In genomic region chr13:41196011-41196410, GRCh38 we compare ENCODE assay signal across 25 cellular contexts. TPM values are rescaled to one million over a fixed set of nuclear protein-coding genes. Genes with fewer than 3 reads are reported as not detected.
A peak's percentile ranks its signal among the peaks of the same experiment; 100 is the strongest.
DNase-seq lines count a peak whose midpoint lies in the region; ATAC-seq and TF ChIP-seq lines count a peak whose summit lies in the region.
"Had no signal": no experiment of that assay in that cellular context is flagged by ENCODE, and none has a peak within 500 bp of the region (broad histone marks: within the 10 kb centered on the region; RNA-seq: fewer than 3 reads in every experiment).

No MANE protein-coding gene starts in this region.

- ATAC-seq in WTC11 = no peak
- no peak for ATAC-seq in activated CD8-positive, alpha-beta T cell treated with anti-CD3 and anti-CD28 coated beads, Interleukin-2, amount 10 ng/mL, durations not matched to agents 7 days and 5 days
- ATAC-seq: A549; CD8-positive, alpha-beta T cell; GM12878; HCT116 had no signal

- H3K79me2 ChIP-seq in ACC112 (ENCODE audit: control insufficient read depth, insufficient read depth, low read length, unreplicated experiment) = peaks cover 8% of the 10 kb centered on the region
- peaks cover 9% of the 10 kb centered on the region for H3K79me2 ChIP-seq in osteoblast (ENCODE audit: insufficient read depth, low read length)

- H3K4me3 Mint-ChIP-seq in HFFc6 (peak overlapping the region; percentile 68), WTC11 (0 out of 2 replicates have a peak overlapping the region, but pooled peaks have one; percentile 2), osteocyte (ENCODE audit: unreplicated experiment) (no peak overlapping the region)
- no peak overlapping the region for H3K4me3 Mint-ChIP-seq in activated CD8-positive, alpha-beta T cell treated with anti-CD3 and anti-CD28 coated beads, Interleukin-2, amount 10 ng/mL, durations not matched to agents 7 days and 5 days
- H3K4me3 Mint-ChIP-seq: CD8-positive, alpha-beta T cell had no signal

- H4K20me1 ChIP-seq in osteoblast (ENCODE audit: insufficient read depth, low read length) = no peaks in the 10 kb centered on the region

- POLR2A ChIA-PET in WTC11 (lab: Charles Lee) = no interaction called here
- POLR2A ChIA-PET in activated CD8-positive, alpha-beta T cell treated with anti-CD3 and anti-CD28 coated beads, Interleukin-2, amount 10 ng/mL, durations not matched to agents 7 days and 5 days (lab: Charles Lee) = no interaction called here

- no peaks in the 10 kb centered on the region for H3K9me3 ChIP-seq in osteoblast (ENCODE audit: low read depth, low read length)
- H3K9me3 ChIP-seq: A549, SJSA1 had no signal

- peak overlapping the region; percentile 30; the same call in 1 of the 2 replicates for H3K27ac Mint-ChIP-seq in HFFc6
- H3K27ac Mint-ChIP-seq in WTC11 = no peak overlapping the region
- no peak overlapping the region for H3K27ac Mint-ChIP-seq in activated CD8-positive, alpha-beta T cell treated with anti-CD3 and anti-CD28 coated beads, Interleukin-2, amount 10 ng/mL, durations not matched to agents 7 days and 5 days
- H3K27ac Mint-ChIP-seq in osteocyte (ENCODE audit: unreplicated experiment) = no peak overlapping the region
- H3K27ac Mint-ChIP-seq: CD8-positive, alpha-beta T cell had no signal

- peaks cover 32% of the 10 kb centered on the region for H3K4me1 Mint-ChIP-seq in HFFc6 (ENCODE audit: low read depth)
- H3K4me1 Mint-ChIP-seq in WTC11 = peaks cover 23% of the 10 kb centered on the region
- H3K4me1 Mint-ChIP-seq in activated CD8-positive, alpha-beta T cell treated with anti-CD3 and anti-CD28 coated beads, Interleukin-2, amount 10 ng/mL, durations not matched to agents 7 days and 5 days (ENCODE audit: low read depth) = peaks cover 32% of the 10 kb centered on the region
- peaks cover 22% of the 10 kb centered on the region for H3K4me1 Mint-ChIP-seq in osteocyte (ENCODE audit: unreplicated experiment)

- H3K36me3 ChIP-seq in ACC112 (ENCODE audit: insufficient read depth, low read length) (no peaks in the 10 kb centered on the region), osteoblast (ENCODE audit: insufficient read depth, low read length) (no peaks in the 10 kb centered on the region)

- no peak for DNase-seq in HFFc6
- DNase-seq in WTC11 (ENCODE audit: low spot score) = no peak
- DNase-seq in osteoblast (ENCODE audit: insufficient read length, low spot score, missing footprints) = peak; percentile 30
- DNase-seq in activated CD8-positive, alpha-beta T cell treated with anti-CD3 and anti-CD28 coated beads, Interleukin-2, amount 10 ng/mL, durations not matched to agents 7 days and 5 days = no peak
- no peak for DNase-seq in osteocyte (ENCODE audit: extremely low spot score, unreplicated experiment)
- no peak for DNase-seq in DMS114 treated with DMSO at 0.1 percent for 48 hours (lab: John Stamatoyannopoulos, UW; ENCODE audit: unreplicated experiment)
- DNase-seq: C1 segment of cervical spinal cord; Caco-2; CD8-positive, alpha-beta T cell; DMS79; GDM1; NCI-H1105; NCI-H1436 treated with DMSO at 0.1 percent for 48 hours; NCI-H187 treated with DMSO at 0.1 percent for 48 hours; NCI-H2171 treated with DMSO at 0.1 percent for 48 hours; NCI-H345; NCI-H510A treated with DMSO at 0.1 percent for 48 hours; NCI-H774; PC-9; Right ventricle myocardium superior had no signal

- H3K27me3 ChIP-seq in ACC112 (ENCODE audit: insufficient read depth, low read length) (no peaks in the 10 kb centered on the region), osteoblast (ENCODE audit: insufficient read depth, low read length) (no peaks in the 10 kb centered on the region)
- H3K27me3 ChIP-seq: SJSA1 had no signal

- no peak overlapping the region for H3K4me2 ChIP-seq in osteoblast (ENCODE audit: insufficient read depth, low read length)
- H3K4me2 ChIP-seq: A549, PC-9 had no signal

- H3K27ac ChIP-seq in ACC112 (ENCODE audit: low read depth, low read length) (no peak overlapping the region), osteoblast (ENCODE audit: low read depth, low read length) (no peak overlapping the region)
- H3K27ac ChIP-seq: A549, PC-9, SJSA1 had no signal

- H3K9me3 Mint-ChIP-seq in HFFc6 (peaks cover 4% of the 10 kb centered on the region), WTC11 (no peaks in the 10 kb centered on the region), osteocyte (ENCODE audit: unreplicated experiment) (peaks cover 6% of the 10 kb centered on the region)
- H3K9me3 Mint-ChIP-seq in activated CD8-positive, alpha-beta T cell treated with anti-CD3 and anti-CD28 coated beads, Interleukin-2, amount 10 ng/mL, durations not matched to agents 7 days and 5 days (ENCODE audit: insufficient read depth) = peaks cover 7% of the 10 kb centered on the region

- H3K27me3 Mint-ChIP-seq in HFFc6 (ENCODE audit: insufficient read depth) = no peaks in the 10 kb centered on the region; the same call in 1 of the 2 replicates
- H3K27me3 Mint-ChIP-seq in WTC11 (ENCODE audit: low read depth) = peaks cover 5% of the 10 kb centered on the region
- H3K27me3 Mint-ChIP-seq in activated CD8-positive, alpha-beta T cell treated with anti-CD3 and anti-CD28 coated beads, Interleukin-2, amount 10 ng/mL, durations not matched to agents 7 days and 5 days (ENCODE audit: low read depth) = no peaks in the 10 kb centered on the region
- no peaks in the 10 kb centered on the region for H3K27me3 Mint-ChIP-seq in osteocyte (ENCODE audit: unreplicated experiment)

- H3K4me1 ChIP-seq in ACC112 (ENCODE audit: control insufficient read depth, insufficient read depth, low read length, unreplicated experiment) = peaks cover 15% of the 10 kb centered on the region
- peaks cover 2% of the 10 kb centered on the region for H3K4me1 ChIP-seq in osteoblast (ENCODE audit: insufficient read depth, low read length)
- H3K4me1 ChIP-seq: A549, Caco-2 had no signal

- no peak for TF ChIP-seq CTCF in HFFc6 (IDR thresholded peaks at IDR 0.05)
- TF ChIP-seq CTCF in WTC11 (IDR thresholded peaks at IDR 0.05) = no peak
- no peak for TF ChIP-seq CTCF in osteoblast (IDR thresholded peaks at IDR 0.05; ENCODE audit: extremely low read depth, low read depth, low read length)
- TF ChIP-seq CTCF in osteocyte (IDR thresholded peaks at IDR 0.05) = no peak

- H3K36me3 Mint-ChIP-seq in HFFc6 (ENCODE audit: low read depth) (peaks cover 17% of the 10 kb centered on the region), WTC11 (peaks cover 15% of the 10 kb centered on the region), osteocyte (ENCODE audit: unreplicated experiment) (peaks cover 9% of the 10 kb centered on the region)
- peaks cover 24% of the 10 kb centered on the region for H3K36me3 Mint-ChIP-seq in activated CD8-positive, alpha-beta T cell treated with anti-CD3 and anti-CD28 coated beads, Interleukin-2, amount 10 ng/mL, durations not matched to agents 7 days and 5 days (ENCODE audit: low read depth)

- H2AFZ ChIP-seq in ACC112 (ENCODE audit: low read length, unreplicated experiment) (peak overlapping the region; percentile 78), osteoblast (ENCODE audit: low read length) (peak overlapping the region; percentile 30)

- H3K4me3 ChIP-seq in ACC112 (ENCODE audit: low read depth, low read length) (peak overlapping the region; percentile 30; the same call in 1 of the 2 replicates), osteoblast (ENCODE audit: insufficient read depth, low read length) (no peak overlapping the region)
- H3K4me3 ChIP-seq: A549, GM12878, PC-9, SJSA1 had no signal

- CTCF ChIA-PET in WTC11 (lab: Charles Lee) = interaction anchor here (0.5 to 1.9 kb wide), 7 partner anchors 27 to 155 kb away, joined by 3 to 11 read pairs (median 4); no protein-coding TSS in a partner anchor
- CTCF ChIA-PET in activated CD8-positive, alpha-beta T cell treated with anti-CD3 and anti-CD28 coated beads, Interleukin-2, amount 10 ng/mL, durations not matched to agents 7 days and 5 days (lab: Charles Lee) = interaction anchor here (0.6 to 2.2 kb wide), 11 partner anchors 11 to 222 kb away, joined by 3 to 14 read pairs (median 4); no protein-coding TSS in a partner anchor

TF ChIP-seq in WTC11, 78 proteins besides CTCF, POLR2A, EP300 and RAD21 (continues in another document):
- no peak for TF ChIP-seq MXD4 (CRISPR knock-in tag; IDR thresholded peaks at IDR 0.05; ENCODE audit: borderline replicate concordance)
- no peak for TF ChIP-seq ZNF423 (CRISPR knock-in tag; IDR thresholded peaks at IDR 0.05)
- TF ChIP-seq FOXP4 (CRISPR knock-in tag; IDR thresholded peaks at IDR 0.05) = no peak
- no peak for TF ChIP-seq ATF6 (CRISPR knock-in tag; IDR thresholded peaks at IDR 0.05)

RNA-seq across cellular contexts. Expression of gene KBTBD7, which starts 1.6 kb away (rescaled TPM):
- total RNA-seq in HFFc6 (2021; fragmentation: NEBNext Ultra II Directional; extraction: Animal tissue kit (Norgen Biotek cat#: 25700)) = 1 to 10 TPM; 4.6 to 6.0 (median 5.3) TPM
- total RNA-seq in WTC11 (2021) (15.7 to 18.9 TPM (median 18.6 TPM) in 3 replicates), osteoblast (5.4 and 5.6 TPM in 2 replicates), osteocyte (12.2 and 14.0 TPM in 2 replicates)
- 1 to 10 TPM; 8.0 to 8.3 TPM for total RNA-seq in activated CD8-positive, alpha-beta T cell treated with anti-CD3 and anti-CD28 coated beads, Interleukin-2, amount 10 ng/mL, durations not matched to agents 7 days and 5 days

Comparison
In these comparisons a context has a peak if more than half of its experiments do, and no peak if none do; other contexts are left out.
1. H3K4me3 Mint-ChIP-seq: peak in HFFc6 (single experiment) and WTC11 (single experiment); none in activated CD8-positive, alpha-beta T cell treated with anti-CD3 and anti-CD28 coated beads, Interleukin-2, amount 10 ng/mL, durations not matched to agents 7 days and 5 days (single experiment) and osteocyte (single experiment).